Comparison of ENCODE assay signal across 12 cellular contexts in the genomic region with DNA sequence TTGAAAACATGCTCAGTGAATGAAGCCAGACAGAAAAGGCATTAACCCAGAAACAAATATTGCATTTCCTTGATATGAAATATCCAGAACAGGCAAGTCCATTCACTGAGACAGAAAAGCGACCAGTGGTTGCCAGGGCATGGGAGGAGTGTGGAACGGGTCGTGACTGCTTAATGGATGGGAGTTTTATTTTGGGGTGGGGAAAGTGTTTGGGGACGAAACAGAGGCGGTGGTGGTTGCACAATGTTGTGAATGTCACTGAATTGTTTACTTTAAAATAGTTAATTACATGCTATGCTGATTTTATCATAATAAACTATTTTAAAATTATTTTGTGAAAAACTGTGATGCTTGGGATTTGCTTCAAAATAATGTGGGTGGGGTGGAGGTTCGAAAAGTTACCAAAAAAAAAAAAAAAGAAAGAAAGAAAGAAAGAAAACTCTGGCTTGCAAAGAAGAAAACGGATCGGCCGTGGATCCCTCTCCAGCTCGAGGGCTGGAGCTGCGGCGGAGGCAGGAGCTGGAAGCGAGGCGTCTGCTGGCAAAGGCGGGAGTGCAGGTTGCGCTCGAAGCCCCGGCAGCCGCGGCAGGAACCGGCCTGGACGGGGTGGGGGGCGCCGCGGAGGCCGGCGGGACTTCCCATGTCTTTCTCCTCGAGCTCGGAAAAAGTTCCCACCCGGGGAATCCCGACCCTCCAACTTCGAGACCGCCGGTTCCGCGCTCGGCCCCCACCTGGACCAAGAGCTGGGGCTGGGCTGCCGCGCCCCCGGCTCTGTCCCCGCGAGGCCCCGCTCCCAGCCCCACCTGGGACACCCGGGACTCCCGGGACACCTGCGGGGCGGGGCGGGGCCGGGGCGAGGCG. TPM values are rescaled to one million over a fixed set of nuclear protein-coding genes. Genes with fewer than 3 reads are reported as not detected.
DNase-seq lines count a peak whose midpoint lies in the region; ATAC-seq, FAIRE-seq and TF ChIP-seq lines count a peak whose summit lies in the region.
"Had no signal": no experiment of that assay in that cellular context is flagged by ENCODE, and none has a peak within 500 bp of the region (broad histone marks: within the 10 kb centered on the region; RNA-seq: fewer than 3 reads in every experiment).

No MANE protein-coding gene starts in this region.

- H3K79me2 ChIP-seq in PC-9 (ENCODE audit: low read depth): no peaks in the 10 kb centered on the region

- peaks cover 17% of the 10 kb centered on the region for H3F3A ChIP-seq in PC-9 (ENCODE audit: insufficient read depth, low read depth)

- H3K9me3 ChIP-seq in A549 (peaks cover 29% of the 10 kb centered on the region), ES-I3 (ENCODE audit: control insufficient read depth, insufficient read depth, low read length) (peaks cover 11% of the 10 kb centered on the region), lower lobe of right lung (peaks cover 6% of the 10 kb centered on the region), PC-9 (ENCODE audit: insufficient read depth, low read depth) (peaks cover 7% of the 10 kb centered on the region)

- 0 out of 2 replicates have a peak, but pooled peaks cover 6% of the 10 kb centered on the region for H4K20me1 ChIP-seq in PC-9 (ENCODE audit: insufficient read depth)

- H3K4me2 ChIP-seq in A549 (peak overlapping the region; percentile 99), PC-9 (no peak overlapping the region)

- TF ChIP-seq CTCF in A549 (IDR thresholded peaks at IDR 0.05): no peak
- TF ChIP-seq CTCF in activated B cell treated with CpG ODN at 0.5 μM for 24 hours (IDR thresholded peaks at IDR 0.05): no peak
- TF ChIP-seq CTCF in lower lobe of right lung (IDR thresholded peaks at IDR 0.05): no peak
- no peak for TF ChIP-seq CTCF in PC-9 (conservative IDR thresholded peaks at IDR 0.05)

- H3K9ac ChIP-seq in ES-I3 (ENCODE audit: low read depth, low read length): peak overlapping the region; percentile 11; the same call in 1 of the 2 replicates

- POLR2A ChIA-PET in A549 (lab: Yijun Ruan, JAX): interaction anchor here (0.6 kb wide), 1 partner anchor 188 kb away, joined by 3 read pairs; no protein-coding TSS in a partner anchor
- POLR2A ChIA-PET in activated B cell treated with CpG ODN at 0.5 μM for 24 hours (lab: Charles Lee): no interaction called here
- POLR2A ChIA-PET in PC-9 (lab: Charles Lee; ENCODE audit: unreplicated experiment): no interaction called here

- no peak overlapping the region for H2AFZ ChIP-seq in PC-9

- no peak for FAIRE-seq in A549 (lab: Jason Lieb, UNC)
- no peak for FAIRE-seq in H54 (lab: Jason Lieb, UNC)

- TF ChIP-seq RAD21 in A549 (conservative IDR thresholded peaks at IDR 0.05 in 1 of 2, IDR thresholded peaks at IDR 0.05 in 1 of 2): no peak

- H3K36me3 Mint-ChIP-seq in activated B cell treated with CpG ODN at 0.5 μM for 24 hours (ENCODE audit: low read depth): no peaks in the 10 kb centered on the region

- no TSS peak for BruUV-seq in PC-9 (replicated peaks; lab: Mats Ljungman, UMichigan)

- peaks cover 11% of the 10 kb centered on the region for H3K4me1 Mint-ChIP-seq in activated B cell treated with CpG ODN at 0.5 μM for 24 hours

- peaks cover 17% of the 10 kb centered on the region for H3K27me3 Mint-ChIP-seq in activated B cell treated with CpG ODN at 0.5 μM for 24 hours

- H3K9me3 Mint-ChIP-seq in activated B cell treated with CpG ODN at 0.5 μM for 24 hours: no peaks in the 10 kb centered on the region

- no peaks in the 10 kb centered on the region for H3K9me2 ChIP-seq in PC-9 (ENCODE audit: insufficient read depth)

- H3K27ac ChIP-seq in A549 (peak overlapping the region in 1 of 2 experiments; percentile 48; a peak in 2 of 6 replicates), lower lobe of right lung (no peak overlapping the region), PC-9 (no peak overlapping the region)
- H3K27ac ChIP-seq: transverse colon had no signal

- CTCF ChIA-PET in A549 (lab: Yijun Ruan, JAX): interaction anchor here (0.7 to 11.9 kb wide), 11 partner anchors 8 to 464 kb away, joined by 3 to 132 read pairs (median 6); no protein-coding TSS in a partner anchor
- CTCF ChIA-PET in activated B cell treated with CpG ODN at 0.5 μM for 24 hours (lab: Charles Lee): interaction anchor here (2.1 kb wide), 1 partner anchor 203 kb away, joined by 14 read pairs; no protein-coding TSS in a partner anchor
- CTCF ChIA-PET in PC-9 (lab: Charles Lee): no interaction called here

- TF ChIP-seq POLR2A in A549 (IDR thresholded peaks at IDR 0.05; ENCODE audit: low read length) (no peak), H54 (IDR thresholded peaks at IDR 0.05; ENCODE audit: low read depth, low read length) (no peak)

- H3K4me3 ChIP-seq in A549 (peak overlapping the region; percentile 46), lower lobe of right lung (peak overlapping the region; percentile 31), PC-9 (no peak overlapping the region)
- H3K4me3 ChIP-seq: MG63 had no signal

- peak overlapping the region; percentile 59 for H3K4me3 Mint-ChIP-seq in activated B cell treated with CpG ODN at 0.5 μM for 24 hours

- WGBS in A549 (ENCODE audit: missing lambda C conversion rate): 16% methylated on average over 36 of the region's 51 CpGs

- peaks cover 47% of the 10 kb centered on the region for H3K27me3 ChIP-seq in lower lobe of right lung (ENCODE audit: low read depth)
- peaks cover 19% of the 10 kb centered on the region; the same call in 1 of the 2 replicates for H3K27me3 ChIP-seq in PC-9 (ENCODE audit: insufficient read depth, low read depth)

- no peak overlapping the region for H3K27ac Mint-ChIP-seq in activated B cell treated with CpG ODN at 0.5 μM for 24 hours

- DNase-seq in A549 (ENCODE audit: low read depth in 1 of 2, low spot score in 1 of 2): no peak
- DNase-seq in activated B cell treated with CpG ODN at 0.5 μM for 24 hours: no peak
- DNase-seq in lower lobe of right lung: no peak
- DNase-seq in NCI-H1092 (lab: John Stamatoyannopoulos, UW): no peak
- DNase-seq in H54 (ENCODE audit: insufficient read length, low spot score): no peak
- no peak for DNase-seq in NCI-H510A treated with DMSO at 0.1 percent for 48 hours (lab: John Stamatoyannopoulos, UW)
- DNase-seq in PC-9: no peak
- DNase-seq: activated CD4-positive, alpha-beta T cell treated with anti-CD3 and anti-CD28 coated beads, Interleukin-2, amount 50 U/mL, for 1 hour; DND-41; MG63; transverse colon had no signal

- intact Hi-C loops in activated B cell treated with CpG ODN at 0.5 μM for 24 hours (cut with micrococcal nuclease) (no loop called here), lower lobe of right lung (cut with DNase I) (no loop called here), PC-9 (cut with micrococcal nuclease; ENCODE audit: unreplicated experiment) (loop anchor here (10.0 kb wide), 1 partner anchor 463 kb away; no protein-coding TSS in a partner anchor)

- no peaks in the 10 kb centered on the region for H3K36me3 ChIP-seq in ES-I3 (ENCODE audit: insufficient read depth, low read length)
- no peaks in the 10 kb centered on the region for H3K36me3 ChIP-seq in lower lobe of right lung
- H3K36me3 ChIP-seq in PC-9 (ENCODE audit: low read depth): no peaks in the 10 kb centered on the region
- H3K36me3 ChIP-seq: transverse colon had no signal

- peaks cover 10% of the 10 kb centered on the region for H3K4me1 ChIP-seq in A549
- peaks cover 4% of the 10 kb centered on the region; the same call in 1 of the 2 replicates for H3K4me1 ChIP-seq in ES-I3 (ENCODE audit: insufficient read depth, low read length)
- peaks cover 12% of the 10 kb centered on the region for H3K4me1 ChIP-seq in lower lobe of right lung
- peaks cover 14% of the 10 kb centered on the region for H3K4me1 ChIP-seq in PC-9 (replicated peaks; ENCODE audit: insufficient read depth)

- no peak for TF ChIP-seq EP300 in A549 (IDR thresholded peaks at IDR 0.05)

- no peak for ATAC-seq in A549
- ATAC-seq in activated B cell treated with CpG ODN at 0.5 μM for 24 hours (ENCODE audit: low read depth): no peak
- ATAC-seq in lower lobe of right lung: no peak

TF ChIP-seq in A549, 52 proteins besides CTCF, POLR2A, EP300 and RAD21:
- no peak for TF ChIP-seq HOXB13 (CRISPR knock-in tag; IDR thresholded peaks at IDR 0.05; ENCODE audit: low read depth)
- peak; percentile 84 for TF ChIP-seq MAX (IDR thresholded peaks at IDR 0.05)
- no peak for TF ChIP-seq EHMT2 (IDR thresholded peaks at IDR 0.05; ENCODE audit: low read depth)
- TF ChIP-seq RNF2 (IDR thresholded peaks at IDR 0.05; ENCODE audit: borderline replicate concordance, low read depth): peak; percentile 34; the same call in 1 of the 2 replicates
- no peak for TF ChIP-seq FOXS1 (CRISPR knock-in tag; IDR thresholded peaks at IDR 0.05)
- peak; percentile 95 for TF ChIP-seq E2F6 (IDR thresholded peaks at IDR 0.05; ENCODE audit: borderline replicate concordance, low read depth)
- no peak for TF ChIP-seq FOSL2 (IDR thresholded peaks at IDR 0.05)
- TF ChIP-seq FOSL2 (CRISPR knock-in tag; IDR thresholded peaks at IDR 0.05): no peak
- TF ChIP-seq RFX5 (IDR thresholded peaks at IDR 0.05): no peak
TF ChIP-seq in A549: peak in this region for 3.

RNA-seq across cellular contexts. Expression of gene P2RX2, which starts 0.5 kb away (rescaled TPM):
- polyA plus RNA-seq in A549 (2011; rRNA removed): not detected in 2 replicates
- 0.04 TPM in 1 of 2 replicates, not detected in the other for polyA plus RNA-seq in A549 (2012; cell fraction: cytosol; rRNA removed)
- polyA plus RNA-seq in A549 (2012; cell fraction: nucleus; rRNA removed): 0.23 and 0.28 TPM in 2 replicates
- not detected in 3 replicates for polyA plus RNA-seq in A549 (2017; fragmentation: RNase III; extraction: RNeasy Plus Mini Kit Qiagen cat#74134 plus additional on column Dnase treatment)
- polyA minus RNA-seq in A549 (2011; rRNA and poly(A)+ RNA removed): not detected in 2 replicates
- total RNA-seq in activated B cell treated with CpG ODN at 0.5 μM for 24 hours: not detected in 2 replicates
- total RNA-seq in lower lobe of right lung: 0.56 TPM
- total RNA-seq in PC-9 (2021): not detected in 2 replicates

RNA-seq across cellular contexts. Expression of gene LRCOL1, which starts 7.7 kb away (rescaled TPM):
- polyA plus RNA-seq in A549 (2011; rRNA removed) (not detected in 2 replicates), A549 (2017; fragmentation: RNase III; extraction: RNeasy Plus Mini Kit Qiagen cat#74134 plus additional on column Dnase treatment) (not detected in 3 replicates)
- not detected in 2 replicates for polyA plus RNA-seq in A549 (2012; cell fraction: cytosol; rRNA removed)
- polyA plus RNA-seq in A549 (2012; cell fraction: nucleus; rRNA removed): not detected in 2 replicates
- polyA minus RNA-seq in A549 (2011; rRNA and poly(A)+ RNA removed): not detected in 2 replicates
- total RNA-seq in activated B cell treated with CpG ODN at 0.5 μM for 24 hours (not detected in 2 replicates), lower lobe of right lung (2.3 TPM), PC-9 (2021) (not detected in 2 replicates)
- total RNA-seq: transverse colon had no signal
